In genomic region chr2:224969095-224969494, GRCh38 we compare ENCODE assay signal across 21 cellular contexts.
A peak's percentile ranks its signal among the peaks of the same experiment; 100 is the strongest.
DNase-seq lines count a peak whose midpoint lies in the region; ATAC-seq and TF ChIP-seq lines count a peak whose summit lies in the region.
"Had no signal": no experiment of that assay in that cellular context is flagged by ENCODE, and none has a peak within 500 bp of the region (broad histone marks: within the 10 kb centered on the region; RNA-seq: fewer than 3 reads in every experiment).

No MANE protein-coding gene starts in this region.

- no peaks in the 10 kb centered on the region for H3K9me3 ChIP-seq in ascending aorta
- no peaks in the 10 kb centered on the region for H3K9me3 ChIP-seq in SK-N-SH
- H3K9me3 ChIP-seq: heart left ventricle, lower lobe of right lung had no signal

- H3K4me3 ChIP-seq in ascending aorta (no peak overlapping the region), SK-N-SH (ENCODE audit: low read depth in 2 of 2, low read length in 1 of 2) (no peak overlapping the region)
- H3K4me3 ChIP-seq: heart left ventricle, lower lobe of right lung had no signal

- WGBS in SK-N-SH (ENCODE audit: low lambda C conversion rate) = 93% methylated on average over 5 of the region's 5 CpGs

- no peak for TF ChIP-seq EP300 in SK-N-SH (IDR thresholded peaks at IDR 0.05; ENCODE audit: borderline replicate concordance in 1 of 2, low read depth in 1 of 2, low read length in 1 of 2)

- no peak for TF ChIP-seq RAD21 in SK-N-SH (IDR thresholded peaks at IDR 0.05; ENCODE audit: low read length)

- POLR2A ChIA-PET in SK-N-SH (lab: Yijun Ruan, JAX) = no interaction called here

- intact Hi-C loops in activated CD4-positive, alpha-beta T cell treated with anti-CD3 and anti-CD28 coated beads, Interleukin-2, amount 10 ng/mL, durations not matched to agents 24 days and 14 days (cut with micrococcal nuclease) = loop anchor here (2.0 kb wide), 2 partner anchors 14 to 16 kb away; no protein-coding TSS in a partner anchor
- intact Hi-C loops in ascending aorta (cut with DNase I) = no loop called here

- peak overlapping the region; percentile 53 to 54 for H3K27ac ChIP-seq in ascending aorta
- no peak overlapping the region for H3K27ac ChIP-seq in SK-N-SH (ENCODE audit: low read depth in 2 of 2, low read length in 1 of 2)
- H3K27ac ChIP-seq: C4-2B, heart left ventricle, lower lobe of right lung had no signal

- H3K9me3 Mint-ChIP-seq in activated CD4-positive, alpha-beta T cell treated with anti-CD3 and anti-CD28 coated beads, Interleukin-2, amount 10 ng/mL, durations not matched to agents 24 days and 14 days = no peaks in the 10 kb centered on the region
- H3K9me3 Mint-ChIP-seq in IgD-negative memory B cell = no peaks in the 10 kb centered on the region
- no peaks in the 10 kb centered on the region for H3K9me3 Mint-ChIP-seq in stimulated activated naive B cell treated with anti-CD40 and anti-IgM and Interleukin-4, amounts not matched to agents 10 μg/mL and 1 μg/mL and 100 μg/mL, for 72 hours
- H3K9me3 Mint-ChIP-seq: nephron; T-helper 1 cell treated with Interleukin-12 subunit alpha and Interleukin-12 subunit beta and Interleukin-4 antibody, amounts not matched to agents 30 μg/mL and 1 μg/mL, for 36 hours; type B pancreatic cell had no signal

- H3K27me3 ChIP-seq in ascending aorta = no peaks in the 10 kb centered on the region
- no peaks in the 10 kb centered on the region for H3K27me3 ChIP-seq in SK-N-SH (ENCODE audit: insufficient read depth)
- H3K27me3 ChIP-seq: heart left ventricle had no signal

- in situ Hi-C loops in GM13976 (cut with MboI; ENCODE audit: low sequenced_read_pairs, unreplicated experiment) = no loop called here

- CTCF ChIA-PET in SK-N-SH (lab: Yijun Ruan, JAX) = interaction anchor here (0.8 kb wide), 1 partner anchor 59 kb away, joined by 3 read pairs; no protein-coding TSS in a partner anchor

- H3K79me2 ChIP-seq in SK-N-SH (ENCODE audit: insufficient read depth) = peaks cover 35% of the 10 kb centered on the region; the same call in 1 of the 2 replicates

- peaks cover 4% of the 10 kb centered on the region for H3F3A ChIP-seq in SK-N-SH (replicated peaks; ENCODE audit: insufficient read depth)

- peaks cover 5 to 15% of the 10 kb centered on the region in 2 donors for H3K4me1 ChIP-seq in ascending aorta
- H3K4me1 ChIP-seq in SK-N-SH (ENCODE audit: control insufficient read depth in 1 of 2, insufficient read depth in 2 of 2, low read depth in 1 of 2, low read length in 1 of 2) = peaks cover 4 to 7% of the 10 kb centered on the region in 2 experiments
- H3K4me1 ChIP-seq: lower lobe of right lung had no signal

- no peaks in the 10 kb centered on the region for H3K36me3 ChIP-seq in ascending aorta
- H3K36me3 ChIP-seq in SK-N-SH (replicated peaks in 1 of 2; ENCODE audit: control insufficient read depth in 1 of 2, insufficient read depth in 2 of 2, low read length in 1 of 2) = no peaks in the 10 kb centered on the region
- H3K36me3 ChIP-seq: heart left ventricle, lower lobe of right lung had no signal

- H3K9me2 ChIP-seq in SK-N-SH = no peaks in the 10 kb centered on the region

- TF ChIP-seq CTCF in ascending aorta (IDR thresholded peaks at IDR 0.05) (no peak), GM13976 (IDR thresholded peaks at IDR 0.05; ENCODE audit: borderline replicate concordance, control extremely low read depth, extremely low read depth, insufficient read depth, missing control alignments) (no peak), SK-N-SH (IDR thresholded peaks at IDR 0.05) (no peak)

- no peaks in the 10 kb centered on the region for H3K27me3 Mint-ChIP-seq in activated CD4-positive, alpha-beta T cell treated with anti-CD3 and anti-CD28 coated beads, Interleukin-2, amount 10 ng/mL, durations not matched to agents 24 days and 14 days
- peaks cover 2% of the 10 kb centered on the region for H3K27me3 Mint-ChIP-seq in IgD-negative memory B cell
- no peaks in the 10 kb centered on the region for H3K27me3 Mint-ChIP-seq in stimulated activated naive B cell treated with anti-CD40 and anti-IgM and Interleukin-4, amounts not matched to agents 10 μg/mL and 1 μg/mL and 100 μg/mL, for 72 hours

- peaks cover 51% of the 10 kb centered on the region for H3K4me1 Mint-ChIP-seq in activated CD4-positive, alpha-beta T cell treated with anti-CD3 and anti-CD28 coated beads, Interleukin-2, amount 10 ng/mL, durations not matched to agents 24 days and 14 days
- H3K4me1 Mint-ChIP-seq in IgD-negative memory B cell = peaks cover 51 to 63% (median 53%) of the 10 kb centered on the region in 3 donors
- H3K4me1 Mint-ChIP-seq in stimulated activated naive B cell treated with anti-CD40 and anti-IgM and Interleukin-4, amounts not matched to agents 10 μg/mL and 1 μg/mL and 100 μg/mL, for 72 hours = peaks cover 37 to 63% of the 10 kb centered on the region in 2 donors

- no peak overlapping the region for H3K9ac ChIP-seq in SK-N-SH

- DNase-seq in activated CD4-positive, alpha-beta T cell treated with anti-CD3 and anti-CD28 coated beads, Interleukin-2, amount 10 ng/mL, durations not matched to agents 24 days and 14 days = no peak
- no peak for DNase-seq in activated CD4-positive, alpha-beta T cell treated with anti-CD3 and anti-CD28 coated beads for 1 hour
- DNase-seq in ascending aorta (ENCODE audit: low spot score in 2 of 2) = no peak
- no peak for DNase-seq in stimulated activated naive B cell treated with anti-CD40 and anti-IgM and Interleukin-4, amounts not matched to agents 10 μg/mL and 1 μg/mL and 100 μg/mL, for 72 hours
- DNase-seq in GM13976 (ENCODE audit: low spot score) = no peak
- DNase-seq in SK-N-SH = no peak
- DNase-seq: aorta; heart left ventricle; lower lobe of right lung; NCI-H1694; NCI-H345; Right ventricle myocardium superior; small intestine; stimulated activated CD4-positive, alpha-beta T cell treated with anti-CD3 and anti-CD28 coated beads, Interleukin-4, amount 100 ng/mL, for 4 hours had no signal

- H3K27ac Mint-ChIP-seq in activated CD4-positive, alpha-beta T cell treated with anti-CD3 and anti-CD28 coated beads, Interleukin-2, amount 10 ng/mL, durations not matched to agents 24 days and 14 days = peak overlapping the region; percentile 83
- peak overlapping the region; percentile 94 to 97 (median 97) for H3K27ac Mint-ChIP-seq in IgD-negative memory B cell
- peak overlapping the region; percentile 90 for H3K27ac Mint-ChIP-seq in stimulated activated naive B cell treated with anti-CD40 and anti-IgM and Interleukin-4, amounts not matched to agents 10 μg/mL and 1 μg/mL and 100 μg/mL, for 72 hours
- H3K27ac Mint-ChIP-seq: progenitor cell of endocrine pancreas, type B pancreatic cell had no signal

- no peak overlapping the region for H3K4me2 ChIP-seq in SK-N-SH

- no peak overlapping the region for H2AFZ ChIP-seq in SK-N-SH (ENCODE audit: low read depth)

- peaks cover 33% of the 10 kb centered on the region for H3K36me3 Mint-ChIP-seq in activated CD4-positive, alpha-beta T cell treated with anti-CD3 and anti-CD28 coated beads, Interleukin-2, amount 10 ng/mL, durations not matched to agents 24 days and 14 days (ENCODE audit: low read depth)
- H3K36me3 Mint-ChIP-seq in IgD-negative memory B cell = no peaks in the 10 kb centered on the region
- peaks cover 22 to 58% of the 10 kb centered on the region in 2 donors for H3K36me3 Mint-ChIP-seq in stimulated activated naive B cell treated with anti-CD40 and anti-IgM and Interleukin-4, amounts not matched to agents 10 μg/mL and 1 μg/mL and 100 μg/mL, for 72 hours
- H3K36me3 Mint-ChIP-seq: type B pancreatic cell had no signal

- H3K4me3 Mint-ChIP-seq in activated CD4-positive, alpha-beta T cell treated with anti-CD3 and anti-CD28 coated beads, Interleukin-2, amount 10 ng/mL, durations not matched to agents 24 days and 14 days = no peak overlapping the region
- H3K4me3 Mint-ChIP-seq in IgD-negative memory B cell = peak overlapping the region; percentile 39 to 92 (median 83)
- peak overlapping the region in 1 of 2 donors; percentile 30 for H3K4me3 Mint-ChIP-seq in stimulated activated naive B cell treated with anti-CD40 and anti-IgM and Interleukin-4, amounts not matched to agents 10 μg/mL and 1 μg/mL and 100 μg/mL, for 72 hours
- H3K4me3 Mint-ChIP-seq: nephron; T-helper 1 cell treated with Interleukin-12 subunit alpha and Interleukin-12 subunit beta and Interleukin-4 antibody, amounts not matched to agents 30 μg/mL and 1 μg/mL, for 36 hours; type B pancreatic cell had no signal

- no peaks in the 10 kb centered on the region for H4K20me1 ChIP-seq in SK-N-SH (ENCODE audit: insufficient read depth)

- ATAC-seq in stimulated activated naive B cell treated with anti-CD40 and anti-IgM and Interleukin-4, amounts not matched to agents 10 μg/mL and 1 μg/mL and 100 μg/mL, for 72 hours (replicated peaks) = no peak
- no peak for ATAC-seq in GM21723 (IDR thresholded peaks at IDR 0.05; ENCODE audit: unreplicated experiment)
- ATAC-seq: heart left ventricle, lower lobe of right lung had no signal

TF ChIP-seq in SK-N-SH, 30 proteins besides CTCF, POLR2A, EP300 and RAD21 (continues in another document):
- TF ChIP-seq CHD2 (IDR thresholded peaks at IDR 0.05; ENCODE audit: low read length, partially characterized antibody) = no peak
- no peak for TF ChIP-seq POLR2AphosphoS5 (IDR thresholded peaks at IDR 0.05; ENCODE audit: low read depth, low read length)
- TF ChIP-seq RCOR1 (IDR thresholded peaks at IDR 0.05; ENCODE audit: low read length) = no peak
- TF ChIP-seq IRF3 (IDR thresholded peaks at IDR 0.05; ENCODE audit: low read depth, low read length) = no peak
- TF ChIP-seq FOXM1 (IDR thresholded peaks at IDR 0.05; ENCODE audit: low read depth) = no peak
- no peak for TF ChIP-seq MEF2A (IDR thresholded peaks at IDR 0.05; ENCODE audit: borderline replicate concordance, low read depth)
- TF ChIP-seq YY1 (IDR thresholded peaks at IDR 0.05; ENCODE audit: low read depth) = no peak
- no peak for TF ChIP-seq PBX3 (IDR thresholded peaks at IDR 0.05)

Comparison
In these comparisons a context has a peak if more than half of its experiments do, and no peak if none do; other contexts are left out.
1. H3K27ac ChIP-seq: peak in ascending aorta (2 of 2); none in SK-N-SH (0 of 2).
2. Peak in every context shown above with its lines, with median percentiles within 50 percentile points of each other: H3K27ac Mint-ChIP-seq.